ENCODE assay signal across 15 cellular contexts in genomic region chr4:136680271-136680670, GRCh38.
A peak's percentile ranks its signal among the peaks of the same experiment; 100 is the strongest.
DNase-seq lines count a peak whose midpoint lies in the region; FAIRE-seq and TF ChIP-seq lines count a peak whose summit lies in the region.
"Had no signal": no experiment of that assay in that cellular context is flagged by ENCODE, and none has a peak within 500 bp of the region (broad histone marks: within the 10 kb centered on the region; RNA-seq: fewer than 3 reads in every experiment).

No MANE protein-coding gene starts in this region.

- no CpG with 5 or more reads among the region's 1 CpG for WGBS in neuronal stem cell (ENCODE audit: extremely low coverage in 2 of 2, insufficient read length in 2 of 2, insufficient replicate concordance in 1 of 2), 2 donors
- 64 to 81% methylated on average over 1 of the region's 1 CpG for WGBS in sigmoid colon, 2 donors

- H3K79me1 ChIP-seq in neuronal stem cell (ENCODE audit: low read depth, low read length) = no peaks in the 10 kb centered on the region

- DNase-seq in HTR-8/SVneo (ENCODE audit: insufficient read length, low spot score) (peak; percentile 10), NCI-H69 (lab: John Stamatoyannopoulos, UW) (peak; percentile 76), dedifferentiated amniotic fluid mesenchymal stem cell (ENCODE audit: extremely low spot score) (peak; percentile 47), neuronal stem cell (ENCODE audit: low spot score) (no peak), sigmoid colon (no peak), amygdala (lab: John Stamatoyannopoulos, UW) (no peak)
- no peak for DNase-seq in activated CD4-positive, CD25-positive, alpha-beta regulatory T cell treated with anti-CD3 and anti-CD28 coated beads, Interleukin-2, amount 50 U/mL, for 72 hours
- DNase-seq: activated CD8-positive, alpha-beta memory T cell treated with anti-CD3 and anti-CD28 coated beads, Interleukin-2, amount 50 U/mL, for 4 hours; activated naive CD4-positive, alpha-beta T cell treated with Interleukin-2 at 50 U/mL for 16 hours; AML-193; DMS79 treated with DMSO at 0.1 percent for 48 hours; H7; left ventricle myocardium inferior; NCI-H2029; T-helper 17 cell had no signal

- no peak overlapping the region for H3K9ac ChIP-seq in neuronal stem cell (ENCODE audit: low read depth, low read length, poor library complexity)

- no peaks in the 10 kb centered on the region for H3K36me3 ChIP-seq in neuronal stem cell (replicated peaks in 1 of 2; ENCODE audit: control insufficient read depth in 2 of 2, insufficient read depth in 2 of 2, low read length in 2 of 2)
- no peaks in the 10 kb centered on the region for H3K36me3 ChIP-seq in sigmoid colon
- H3K36me3 ChIP-seq: left ventricle myocardium inferior had no signal

- H3K23ac ChIP-seq in neuronal stem cell (ENCODE audit: low read depth, low read length, poor library complexity) = no peak overlapping the region

- TF ChIP-seq CTCF in sigmoid colon (IDR thresholded peaks at IDR 0.05) = no peak

- peak overlapping the region; percentile 45 for H2AFZ ChIP-seq in neuronal stem cell (ENCODE audit: low read length)

- peaks cover 0 to 2% of the 10 kb centered on the region in 2 donors for H3K4me1 ChIP-seq in neuronal stem cell (ENCODE audit: control insufficient read depth in 2 of 2, insufficient read depth in 1 of 2, low read depth in 1 of 2, low read length in 2 of 2)
- peaks cover 0 to 17% (median 13%) of the 10 kb centered on the region in 4 donors for H3K4me1 ChIP-seq in sigmoid colon
- H3K4me1 ChIP-seq: left ventricle myocardium inferior had no signal

- no peak overlapping the region for H4K8ac ChIP-seq in neuronal stem cell (ENCODE audit: low read depth, low read length)

- H3K27me3 ChIP-seq in neuronal stem cell (ENCODE audit: control insufficient read depth in 3 of 3, insufficient read depth in 3 of 3, low read depth in 1 of 3, low read length in 3 of 3) = no peaks in the 10 kb centered on the region
- H3K27me3 ChIP-seq in sigmoid colon = no peaks in the 10 kb centered on the region

- no peak overlapping the region for H2AK5ac ChIP-seq in neuronal stem cell (ENCODE audit: low read depth, low read length)

- H3K14ac ChIP-seq in neuronal stem cell (ENCODE audit: low read length) = no peak overlapping the region

- no peak overlapping the region for H3K4ac ChIP-seq in neuronal stem cell (ENCODE audit: low read length)

- no peak overlapping the region for H3K4me3 ChIP-seq in neuronal stem cell (ENCODE audit: low read length in 2 of 2)
- H3K4me3 ChIP-seq in sigmoid colon = no peak overlapping the region
- H3K4me3 ChIP-seq: left ventricle myocardium inferior had no signal

- intact Hi-C loops in sigmoid colon (cut with DNase I) = no loop called here

- H2BK15ac ChIP-seq in neuronal stem cell (ENCODE audit: low read length) = no peak overlapping the region

- no peak for TF ChIP-seq POLR2A in sigmoid colon (IDR thresholded peaks at IDR 0.05)

- no peak overlapping the region for H3K18ac ChIP-seq in neuronal stem cell (ENCODE audit: low read length)

- no peak overlapping the region for H3K4me2 ChIP-seq in neuronal stem cell (ENCODE audit: insufficient read depth, low read length, poor library complexity, severe bottlenecking)

- H3K27ac ChIP-seq in neuronal stem cell (replicated peaks; ENCODE audit: low read length) = no peak overlapping the region
- no peak overlapping the region for H3K27ac ChIP-seq in sigmoid colon
- H3K27ac ChIP-seq: left ventricle myocardium inferior had no signal

- FAIRE-seq in HTR-8/SVneo (lab: Jason Lieb, UNC) = no peak

- no peak overlapping the region for H4K91ac ChIP-seq in neuronal stem cell (ENCODE audit: low read depth, low read length, poor library complexity)

- no peak overlapping the region for H2BK12ac ChIP-seq in neuronal stem cell (ENCODE audit: low read length)

- H2BK120ac ChIP-seq in neuronal stem cell (ENCODE audit: low read depth, low read length) = no peak overlapping the region

- TF ChIP-seq EP300 in sigmoid colon (IDR thresholded peaks at IDR 0.05) = no peak

- H2BK5ac ChIP-seq in neuronal stem cell (ENCODE audit: low read length) = no peak overlapping the region

- no peaks in the 10 kb centered on the region for H3K9me3 ChIP-seq in neuronal stem cell (replicated peaks in 1 of 2; ENCODE audit: control insufficient read depth in 2 of 2, insufficient read depth in 1 of 2, low read depth in 1 of 2, low read length in 2 of 2)
- no peaks in the 10 kb centered on the region for H3K9me3 ChIP-seq in sigmoid colon
- H3K9me3 ChIP-seq: left ventricle myocardium inferior had no signal

Comparison
In these comparisons a context has a peak if more than half of its experiments do, and no peak if none do; other contexts are left out.
1. DNase-seq: peak in HTR-8/SVneo (single experiment), NCI-H69 (single experiment) and dedifferentiated amniotic fluid mesenchymal stem cell (single experiment); none in neuronal stem cell (single experiment), sigmoid colon (single experiment), activated CD4-positive, CD25-positive, alpha-beta regulatory T cell treated with anti-CD3 and anti-CD28 coated beads, Interleukin-2, amount 50 U/mL, for 72 hours (single experiment) and amygdala (0 of 56).